ENCODE assay signal across 14 cellular contexts in the genomic region with DNA sequence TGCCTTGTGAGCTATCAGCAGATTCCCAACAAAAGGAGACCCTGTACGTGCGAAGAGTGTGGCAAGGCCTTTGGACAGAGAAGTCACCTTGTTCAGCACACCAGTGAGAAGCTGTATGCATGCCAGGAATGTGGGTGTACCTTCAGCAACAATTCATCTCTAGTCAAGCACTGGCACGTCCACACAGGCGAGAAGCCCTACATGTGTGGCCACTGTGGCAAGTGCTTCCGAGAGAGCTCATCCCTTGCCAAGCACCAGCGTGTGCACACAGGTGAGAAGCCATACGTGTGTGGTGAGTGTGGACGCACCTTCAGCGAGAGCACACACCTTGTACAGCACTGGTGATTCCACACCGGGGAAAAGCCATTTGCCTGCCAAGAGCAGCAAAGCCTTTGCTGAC. TPM values are rescaled to one million over a fixed set of nuclear protein-coding genes. Genes with fewer than 3 reads are reported as not detected.
DNase-seq lines count a peak whose midpoint lies in the region; ATAC-seq, FAIRE-seq and TF ChIP-seq lines count a peak whose summit lies in the region.
"Had no signal": no experiment of that assay in that cellular context is flagged by ENCODE, and none has a peak within 500 bp of the region (broad histone marks: within the 10 kb centered on the region; RNA-seq: fewer than 3 reads in every experiment).

No MANE protein-coding gene starts in this region.

- CTCF ChIA-PET in HepG2 (lab: Yijun Ruan, JAX; ENCODE audit: low intra/inter-chr PET ratio, low total read pairs), result no interaction called here

- H3K27ac ChIP-seq in HepG2 (ENCODE audit: extremely low read length, insufficient read depth, low read length) (no peak overlapping the region), right lobe of liver (no peak overlapping the region), epithelial cell of prostate (peak overlapping the region; percentile 26)
- H3K27ac ChIP-seq: BLaER1 had no signal

- H3K36me3 ChIP-seq in HepG2 (replicated peaks in 1 of 2; ENCODE audit: control insufficient read depth in 1 of 2, insufficient read depth in 2 of 2, low read length in 2 of 2) (peaks cover 0 to 9% of the 10 kb centered on the region in 2 experiments; a peak in 2 of 5 replicates), right lobe of liver (peaks cover 0 to 10% (median 2%) of the 10 kb centered on the region in 4 donors)

- 92% methylated on average over 6 of the region's 10 CpGs for WGBS in HepG2 (ENCODE audit: low lambda C conversion rate)
- WGBS in right lobe of liver (ENCODE audit: insufficient coverage, low coverage, low lambda C conversion rate, missing lambda C conversion rate), result 60% methylated on average over 1 of the region's 10 CpGs

- DNase-seq in HepG2 (ENCODE audit: low spot score) (no peak), right lobe of liver (no peak), epithelial cell of prostate (ENCODE audit: low read depth, low spot score) (peak; percentile 59), mesenteric fat pad (ENCODE audit: low spot score) (peak; percentile 77), HuH-7.5 (ENCODE audit: low spot score) (no peak), iPS-NIHi11 (ENCODE audit: low spot score) (no peak)
- DNase-seq: 8988T; AML-193; CD8-positive, alpha-beta memory T cell; DMS53; GF-D8 had no signal

- TF ChIP-seq POLR2A in HepG2 (IDR thresholded peaks at IDR 0.05; ENCODE audit: insufficient read depth in 1 of 2, low read depth in 2 of 2, low read length in 2 of 2) (no peak), right lobe of liver (IDR thresholded peaks at IDR 0.05) (no peak)

- H3K4me3 ChIP-seq in HepG2 (replicated peaks in 1 of 3; ENCODE audit: insufficient read depth in 1 of 3, low read depth in 2 of 3, low read length in 3 of 3), result no peak overlapping the region
- no peak overlapping the region for H3K4me3 ChIP-seq in right lobe of liver
- H3K4me3 ChIP-seq: BLaER1 had no signal

- TF ChIP-seq CTCF in HepG2 (CRISPR knock-in tag; IDR thresholded peaks at IDR 0.05) (no peak), right lobe of liver (IDR thresholded peaks at IDR 0.05) (no peak)

- in situ Hi-C loops in HepG2 (cut with HindIII; ENCODE audit: extremely low pct_ligation_motif_present, low pct_unique_long_range_greater_than_20kb), result no loop called here

- POLR2A ChIA-PET in HepG2 (lab: Yijun Ruan, JAX), result no interaction called here

- H3K9ac ChIP-seq in HepG2 (ENCODE audit: insufficient read depth, low read depth, low read length), result no peak overlapping the region
- H3K9ac ChIP-seq: BLaER1 had no signal

- no peak for FAIRE-seq in HepG2 (lab: Jason Lieb, UNC)
- FAIRE-seq: H54 had no signal

- H3K9me3 ChIP-seq in HepG2 (ENCODE audit: low read length) (no peaks in the 10 kb centered on the region), right lobe of liver (no peaks in the 10 kb centered on the region)
- H3K9me3 ChIP-seq: BLaER1 had no signal

- no peak overlapping the region for H3K4me2 ChIP-seq in HepG2 (ENCODE audit: low read depth, low read length)
- H3K4me2 ChIP-seq: BLaER1 had no signal

- H3K4me1 ChIP-seq in HepG2 (ENCODE audit: insufficient read depth, low read length), result no peaks in the 10 kb centered on the region
- H3K4me1 ChIP-seq in right lobe of liver, result no peaks in the 10 kb centered on the region
- H3K4me1 ChIP-seq: BLaER1 had no signal

- BruUV-seq in HepG2 (replicated peaks; lab: Mats Ljungman, UMichigan), result no TSS peak

- intact Hi-C loops in HepG2 (cut with micrococcal nuclease; ENCODE audit: unreplicated experiment) (no loop called here), right lobe of liver (cut with DNase I) (no loop called here)

- TF ChIP-seq EP300 in HepG2 (IDR thresholded peaks at IDR 0.05; ENCODE audit: low read depth in 2 of 2, low read length in 2 of 2) (no peak), HepG2 (CRISPR knock-in tag; IDR thresholded peaks at IDR 0.05; ENCODE audit: borderline replicate concordance) (no peak)

- H3K27me3 ChIP-seq in HepG2 (ENCODE audit: control insufficient read depth in 1 of 2, insufficient read depth in 2 of 2, low read length in 2 of 2) (no peaks in the 10 kb centered on the region), right lobe of liver (no peaks in the 10 kb centered on the region)
- H3K27me3 ChIP-seq: BLaER1 had no signal

- H4K20me1 ChIP-seq in HepG2 (ENCODE audit: insufficient read depth, low read length), result no peaks in the 10 kb centered on the region

- no peak overlapping the region for H2AFZ ChIP-seq in HepG2 (ENCODE audit: low read length)

- no peak for ATAC-seq in HepG2
- no peak for ATAC-seq in right lobe of liver
- no peak for ATAC-seq in activated CD4-positive, CD25-positive, alpha-beta regulatory T cell treated with anti-CD3 and anti-CD28 coated beads, Interleukin-2, amount 50 U/mL, for 24 hours

- no peak for TF ChIP-seq RAD21 in HepG2 (CRISPR knock-in tag; IDR thresholded peaks at IDR 0.05)

- H3K79me2 ChIP-seq in HepG2 (ENCODE audit: insufficient read depth, low read length), result no peaks in the 10 kb centered on the region

RNA-seq across cellular contexts. Expression of a gene that starts 7.6 kb away (rescaled TPM):
- total RNA-seq in HepG2 (2016; rRNA removed; fragmentation: Illumina TruSeq; extraction: Trizol) (2.5 and 3.1 TPM in 2 replicates), right lobe of liver (1 to 10 TPM; 1.7 to 2.9 (median 2.1) TPM), mesenteric fat pad (2.5 TPM)
- total RNA-seq in HepG2 (2016; cell fraction: cytosol; rRNA removed; fragmentation: Illumina TruSeq; extraction: Trizol; ENCODE audit: low read depth), result 0.30 and 0.44 TPM in 2 replicates
- 2.2 and 3.2 TPM in 2 replicates for total RNA-seq in HepG2 (2016; cell fraction: insoluble cytoplasmic fraction; rRNA removed; fragmentation: Illumina TruSeq; extraction: Trizol)
- 1.3 TPM in 2 replicates for total RNA-seq in HepG2 (2016; cell fraction: membrane; rRNA removed; fragmentation: Illumina TruSeq; extraction: Trizol)
- 1.8 and 2.3 TPM in 2 replicates for total RNA-seq in HepG2 (2016; cell fraction: nucleus; rRNA removed; fragmentation: Illumina TruSeq; extraction: Trizol)
- 3.5 and 3.6 TPM in 2 replicates for polyA plus RNA-seq in HepG2 (2011; rRNA removed)
- 2.1 and 2.5 TPM in 2 replicates for polyA plus RNA-seq in HepG2 (2011; cell fraction: cytosol; rRNA removed)
- 2.6 and 2.7 TPM in 2 replicates for polyA plus RNA-seq in HepG2 (2011; cell fraction: nucleus; rRNA removed)
- polyA plus RNA-seq in HepG2 (2012), result 0.98 and 1.5 TPM in 2 replicates
- polyA plus RNA-seq in HepG2 (2016; cell fraction: cytosol; fragmentation: Illumina TruSeq; extraction: Trizol; ENCODE audit: low read depth), result 0.28 and 0.33 TPM in 2 replicates
- polyA plus RNA-seq in HepG2 (2016; cell fraction: insoluble cytoplasmic fraction; fragmentation: Illumina TruSeq; extraction: Trizol; ENCODE audit: low read depth), result 1.6 and 1.9 TPM in 2 replicates
- 0.57 and 0.63 TPM in 2 replicates for polyA plus RNA-seq in HepG2 (2016; cell fraction: membrane; fragmentation: Illumina TruSeq; extraction: Trizol; ENCODE audit: low read depth)
- 2.4 and 3.1 TPM in 2 replicates for polyA plus RNA-seq in HepG2 (2016; cell fraction: nucleus; fragmentation: Illumina TruSeq; extraction: Trizol; ENCODE audit: insufficient read depth, low read depth)
- 10.3 and 17.6 TPM in 2 replicates for polyA minus RNA-seq in HepG2 (2011; rRNA and poly(A)+ RNA removed; ENCODE audit: low replicate concordance)
- 1.9 and 2.6 TPM in 2 replicates for polyA minus RNA-seq in HepG2 (2011; cell fraction: cytosol; rRNA and poly(A)+ RNA removed)
- polyA minus RNA-seq in HepG2 (2011; cell fraction: nucleus; rRNA and poly(A)+ RNA removed), result 4.1 and 4.6 TPM in 2 replicates

RNA-seq across cellular contexts. Expression of a gene that starts 14.1 kb away (rescaled TPM):
- total RNA-seq in HepG2 (2016; rRNA removed; fragmentation: Illumina TruSeq; extraction: Trizol), result 38.7 and 39.5 TPM in 2 replicates
- total RNA-seq in HepG2 (2016; cell fraction: cytosol; rRNA removed; fragmentation: Illumina TruSeq; extraction: Trizol; ENCODE audit: low read depth), result 10.6 and 10.8 TPM in 2 replicates
- total RNA-seq in HepG2 (2016; cell fraction: insoluble cytoplasmic fraction; rRNA removed; fragmentation: Illumina TruSeq; extraction: Trizol), result 41.5 and 44.3 TPM in 2 replicates
- 15.6 and 18.0 TPM in 2 replicates for total RNA-seq in HepG2 (2016; cell fraction: membrane; rRNA removed; fragmentation: Illumina TruSeq; extraction: Trizol)
- total RNA-seq in HepG2 (2016; cell fraction: nucleus; rRNA removed; fragmentation: Illumina TruSeq; extraction: Trizol), result 51.9 and 53.4 TPM in 2 replicates
- polyA plus RNA-seq in HepG2 (2011; rRNA removed), result 28.5 and 31.5 TPM in 2 replicates
- polyA plus RNA-seq in HepG2 (2011; cell fraction: cytosol; rRNA removed), result 15.3 and 19.4 TPM in 2 replicates
- 62.5 and 78.5 TPM in 2 replicates for polyA plus RNA-seq in HepG2 (2011; cell fraction: nucleus; rRNA removed)
- polyA plus RNA-seq in HepG2 (2012), result 27.8 and 28.4 TPM in 2 replicates
- polyA plus RNA-seq in HepG2 (2016; cell fraction: cytosol; fragmentation: Illumina TruSeq; extraction: Trizol; ENCODE audit: low read depth), result 7.8 and 11.0 TPM in 2 replicates
- polyA plus RNA-seq in HepG2 (2016; cell fraction: insoluble cytoplasmic fraction; fragmentation: Illumina TruSeq; extraction: Trizol; ENCODE audit: low read depth), result 45.4 and 56.5 TPM in 2 replicates
- polyA plus RNA-seq in HepG2 (2016; cell fraction: membrane; fragmentation: Illumina TruSeq; extraction: Trizol; ENCODE audit: low read depth), result 14.2 and 16.8 TPM in 2 replicates
- polyA plus RNA-seq in HepG2 (2016; cell fraction: nucleus; fragmentation: Illumina TruSeq; extraction: Trizol; ENCODE audit: insufficient read depth, low read depth), result 103 and 124 TPM in 2 replicates
- polyA minus RNA-seq in HepG2 (2011; rRNA and poly(A)+ RNA removed; ENCODE audit: low replicate concordance), result 14.6 and 39.2 TPM in 2 replicates
- 2.7 and 5.5 TPM in 2 replicates for polyA minus RNA-seq in HepG2 (2011; cell fraction: cytosol; rRNA and poly(A)+ RNA removed)
- 73.4 and 89.9 TPM in 2 replicates for polyA minus RNA-seq in HepG2 (2011; cell fraction: nucleus; rRNA and poly(A)+ RNA removed)
- 10 to 100 TPM; 12.4 to 44.7 (median 15.8) TPM for total RNA-seq in right lobe of liver
- total RNA-seq in mesenteric fat pad, result 30.6 TPM

RNA-seq across cellular contexts. Expression of a gene that starts 34.1 kb away (rescaled TPM):
- total RNA-seq in HepG2 (2016; rRNA removed; fragmentation: Illumina TruSeq; extraction: Trizol) (15.1 and 41.4 TPM in 2 replicates), right lobe of liver (1,000 to 10,000 TPM in 4 of 6 experiments, 100 to 1,000 TPM in 2; 897 to 2,313 (median 1,164) TPM), mesenteric fat pad (8.4 TPM)
- total RNA-seq in HepG2 (2016; cell fraction: cytosol; rRNA removed; fragmentation: Illumina TruSeq; extraction: Trizol; ENCODE audit: low read depth), result 4.8 and 5.3 TPM in 2 replicates
- total RNA-seq in HepG2 (2016; cell fraction: insoluble cytoplasmic fraction; rRNA removed; fragmentation: Illumina TruSeq; extraction: Trizol), result 10.3 and 47.9 TPM in 2 replicates
- total RNA-seq in HepG2 (2016; cell fraction: membrane; rRNA removed; fragmentation: Illumina TruSeq; extraction: Trizol), result 6.5 and 6.7 TPM in 2 replicates
- 31.7 and 39.4 TPM in 2 replicates for total RNA-seq in HepG2 (2016; cell fraction: nucleus; rRNA removed; fragmentation: Illumina TruSeq; extraction: Trizol)
- 14.7 and 49.8 TPM in 2 replicates for polyA plus RNA-seq in HepG2 (2011; rRNA removed)
- polyA plus RNA-seq in HepG2 (2011; cell fraction: cytosol; rRNA removed), result 18.1 and 24.4 TPM in 2 replicates
- 63.3 and 113 TPM in 2 replicates for polyA plus RNA-seq in HepG2 (2011; cell fraction: nucleus; rRNA removed)
- 59.9 and 62.4 TPM in 2 replicates for polyA plus RNA-seq in HepG2 (2012)
- 4.3 and 5.6 TPM in 2 replicates for polyA plus RNA-seq in HepG2 (2016; cell fraction: cytosol; fragmentation: Illumina TruSeq; extraction: Trizol; ENCODE audit: low read depth)
- polyA plus RNA-seq in HepG2 (2016; cell fraction: insoluble cytoplasmic fraction; fragmentation: Illumina TruSeq; extraction: Trizol; ENCODE audit: low read depth), result 11.3 and 14.4 TPM in 2 replicates
- polyA plus RNA-seq in HepG2 (2016; cell fraction: membrane; fragmentation: Illumina TruSeq; extraction: Trizol; ENCODE audit: low read depth), result 4.0 and 4.9 TPM in 2 replicates
- 43.5 and 59.5 TPM in 2 replicates for polyA plus RNA-seq in HepG2 (2016; cell fraction: nucleus; fragmentation: Illumina TruSeq; extraction: Trizol; ENCODE audit: insufficient read depth, low read depth)
- 0.23 and 15.3 TPM in 2 replicates for polyA minus RNA-seq in HepG2 (2011; rRNA and poly(A)+ RNA removed; ENCODE audit: low replicate concordance)
- polyA minus RNA-seq in HepG2 (2011; cell fraction: cytosol; rRNA and poly(A)+ RNA removed), result 3.8 and 9.5 TPM in 2 replicates
- polyA minus RNA-seq in HepG2 (2011; cell fraction: nucleus; rRNA and poly(A)+ RNA removed), result 6.4 and 10.7 TPM in 2 replicates

RNA-seq across cellular contexts. Expression of a gene that starts 40.5 kb away (rescaled TPM):
- total RNA-seq in HepG2 (2016; rRNA removed; fragmentation: Illumina TruSeq; extraction: Trizol), result 3.3 and 3.7 TPM in 2 replicates
- total RNA-seq in HepG2 (2016; cell fraction: cytosol; rRNA removed; fragmentation: Illumina TruSeq; extraction: Trizol; ENCODE audit: low read depth), result 0.71 and 0.79 TPM in 2 replicates
- 3.4 TPM in 2 replicates for total RNA-seq in HepG2 (2016; cell fraction: insoluble cytoplasmic fraction; rRNA removed; fragmentation: Illumina TruSeq; extraction: Trizol)
- 2.0 and 2.4 TPM in 2 replicates for total RNA-seq in HepG2 (2016; cell fraction: membrane; rRNA removed; fragmentation: Illumina TruSeq; extraction: Trizol)
- total RNA-seq in HepG2 (2016; cell fraction: nucleus; rRNA removed; fragmentation: Illumina TruSeq; extraction: Trizol), result 3.9 and 4.3 TPM in 2 replicates
- 3.0 and 3.1 TPM in 2 replicates for polyA plus RNA-seq in HepG2 (2011; rRNA removed)
- polyA plus RNA-seq in HepG2 (2011; cell fraction: cytosol; rRNA removed), result 1.5 and 1.8 TPM in 2 replicates
- polyA plus RNA-seq in HepG2 (2011; cell fraction: nucleus; rRNA removed), result 6.2 and 6.6 TPM in 2 replicates
- polyA plus RNA-seq in HepG2 (2012), result 1.3 and 1.6 TPM in 2 replicates
- 0.17 and 0.19 TPM in 2 replicates for polyA plus RNA-seq in HepG2 (2016; cell fraction: cytosol; fragmentation: Illumina TruSeq; extraction: Trizol; ENCODE audit: low read depth)
- 1.3 and 1.5 TPM in 2 replicates for polyA plus RNA-seq in HepG2 (2016; cell fraction: insoluble cytoplasmic fraction; fragmentation: Illumina TruSeq; extraction: Trizol; ENCODE audit: low read depth)
- 0.41 and 0.56 TPM in 2 replicates for polyA plus RNA-seq in HepG2 (2016; cell fraction: membrane; fragmentation: Illumina TruSeq; extraction: Trizol; ENCODE audit: low read depth)
- 5.9 and 6.4 TPM in 2 replicates for polyA plus RNA-seq in HepG2 (2016; cell fraction: nucleus; fragmentation: Illumina TruSeq; extraction: Trizol; ENCODE audit: insufficient read depth, low read depth)
- 8.3 and 10.4 TPM in 2 replicates for polyA minus RNA-seq in HepG2 (2011; rRNA and poly(A)+ RNA removed; ENCODE audit: low replicate concordance)
- 4.0 and 4.8 TPM in 2 replicates for polyA minus RNA-seq in HepG2 (2011; cell fraction: cytosol; rRNA and poly(A)+ RNA removed)
- polyA minus RNA-seq in HepG2 (2011; cell fraction: nucleus; rRNA and poly(A)+ RNA removed), result 6.6 and 6.8 TPM in 2 replicates
- 1 to 10 TPM; 1.0 to 2.3 (median 1.6) TPM for total RNA-seq in right lobe of liver
- total RNA-seq in mesenteric fat pad, result 5.1 TPM

RNA-seq across cellular contexts. Expression of a gene that starts 43.3 kb away (rescaled TPM):
- total RNA-seq in HepG2 (2016; rRNA removed; fragmentation: Illumina TruSeq; extraction: Trizol) (1.1 and 1.9 TPM in 2 replicates), right lobe of liver (1 to 10 TPM in 5 of 6 experiments, under 1 TPM in 1; 0.73 to 3.1 (median 1.7) TPM), mesenteric fat pad (0.19 TPM)
- 0.10 and 0.53 TPM in 2 replicates for total RNA-seq in HepG2 (2016; cell fraction: cytosol; rRNA removed; fragmentation: Illumina TruSeq; extraction: Trizol; ENCODE audit: low read depth)
- total RNA-seq in HepG2 (2016; cell fraction: insoluble cytoplasmic fraction; rRNA removed; fragmentation: Illumina TruSeq; extraction: Trizol), result 1.4 and 1.9 TPM in 2 replicates
- 0.76 and 0.77 TPM in 2 replicates for total RNA-seq in HepG2 (2016; cell fraction: membrane; rRNA removed; fragmentation: Illumina TruSeq; extraction: Trizol)
- 1.4 and 2.1 TPM in 2 replicates for total RNA-seq in HepG2 (2016; cell fraction: nucleus; rRNA removed; fragmentation: Illumina TruSeq; extraction: Trizol)
- polyA plus RNA-seq in HepG2 (2011; rRNA removed), result 1.5 and 1.8 TPM in 2 replicates
- 0.74 and 1.2 TPM in 2 replicates for polyA plus RNA-seq in HepG2 (2011; cell fraction: cytosol; rRNA removed)
- polyA plus RNA-seq in HepG2 (2011; cell fraction: nucleus; rRNA removed), result 9.3 and 11.8 TPM in 2 replicates
- polyA plus RNA-seq in HepG2 (2012), result 0.83 and 1.1 TPM in 2 replicates
- polyA plus RNA-seq in HepG2 (2016; cell fraction: cytosol; fragmentation: Illumina TruSeq; extraction: Trizol; ENCODE audit: low read depth), result 0.10 and 0.16 TPM in 2 replicates
- 0.84 and 1.1 TPM in 2 replicates for polyA plus RNA-seq in HepG2 (2016; cell fraction: insoluble cytoplasmic fraction; fragmentation: Illumina TruSeq; extraction: Trizol; ENCODE audit: low read depth)
- polyA plus RNA-seq in HepG2 (2016; cell fraction: membrane; fragmentation: Illumina TruSeq; extraction: Trizol; ENCODE audit: low read depth), result 0.37 and 0.49 TPM in 2 replicates
- 3.8 and 4.5 TPM in 2 replicates for polyA plus RNA-seq in HepG2 (2016; cell fraction: nucleus; fragmentation: Illumina TruSeq; extraction: Trizol; ENCODE audit: insufficient read depth, low read depth)
- 3.8 and 4.0 TPM in 2 replicates for polyA minus RNA-seq in HepG2 (2011; rRNA and poly(A)+ RNA removed; ENCODE audit: low replicate concordance)
- 0.40 and 0.79 TPM in 2 replicates for polyA minus RNA-seq in HepG2 (2011; cell fraction: cytosol; rRNA and poly(A)+ RNA removed)
- polyA minus RNA-seq in HepG2 (2011; cell fraction: nucleus; rRNA and poly(A)+ RNA removed), result 2.7 and 3.0 TPM in 2 replicates

Comparison
In these comparisons a context has a peak if more than half of its experiments do, and no peak if none do; other contexts are left out.
1. RNA of a gene that starts 34.1 kb away (total RNA-seq): 897 to 2,313 TPM in right lobe of liver; 4.8 to 47.9 TPM in HepG2 and 8.4 TPM in mesenteric fat pad (single experiment); every median in the first group is over 10 times any median in the second.
2. DNase-seq: peak in epithelial cell of prostate (single experiment) and mesenteric fat pad (single experiment); none in HepG2 (single experiment), right lobe of liver (0 of 3), HuH-7.5 (single experiment) and iPS-NIHi11 (single experiment).